ENCODE assay signal across 10 cellular contexts in genomic region chr2:180240774-180241173, GRCh38.
DNase-seq lines count a peak whose midpoint lies in the region; ATAC-seq and TF ChIP-seq lines count a peak whose summit lies in the region.
"Had no signal": no experiment of that assay in that cellular context is flagged by ENCODE, and none has a peak within 500 bp of the region (broad histone marks: within the 10 kb centered on the region; RNA-seq: fewer than 3 reads in every experiment).

No MANE protein-coding gene starts in this region.

- no peaks in the 10 kb centered on the region for H3K4me1 ChIP-seq in cardiac muscle cell (ENCODE audit: low read depth)
- H3K4me1 ChIP-seq in endodermal cell (ENCODE audit: control insufficient read depth, insufficient read depth, low read length), result no peaks in the 10 kb centered on the region
- H3K4me1 ChIP-seq: ascending aorta, psoas muscle had no signal

- H3K4me3 Mint-ChIP-seq in endodermal cell, result no peak overlapping the region

- H3K27ac ChIP-seq in cardiac muscle cell (no peak overlapping the region), endodermal cell (ENCODE audit: low read depth, low read length) (no peak overlapping the region)
- H3K27ac ChIP-seq: ascending aorta, psoas muscle had no signal

- ATAC-seq in Right ventricle myocardium superior (ENCODE audit: poor library complexity), result no peak
- ATAC-seq in HG02588 (IDR thresholded peaks at IDR 0.05; ENCODE audit: unreplicated experiment), result no peak
- ATAC-seq in GM18502 (IDR thresholded peaks at IDR 0.05; ENCODE audit: poor library complexity, unreplicated experiment), result no peak
- ATAC-seq: psoas muscle had no signal

- H3K27me3 ChIP-seq in cardiac muscle cell (no peaks in the 10 kb centered on the region), endodermal cell (ENCODE audit: control insufficient read depth, insufficient read depth, low read length, poor library complexity, severe bottlenecking) (no peaks in the 10 kb centered on the region)
- H3K27me3 ChIP-seq: ascending aorta had no signal

- H3K36me3 ChIP-seq in cardiac muscle cell, result no peaks in the 10 kb centered on the region
- H3K36me3 ChIP-seq in endodermal cell (ENCODE audit: control insufficient read depth, insufficient read depth, low read length), result no peaks in the 10 kb centered on the region
- H3K36me3 ChIP-seq: ascending aorta had no signal

- no peaks in the 10 kb centered on the region for H3K9me3 Mint-ChIP-seq in endodermal cell

- DNase-seq in cardiac muscle cell (ENCODE audit: low read depth in 1 of 2, low spot score in 1 of 2) (peak in 1 of 2 donors; percentile 52), Right ventricle myocardium superior (no peak), NAMALWA (ENCODE audit: low spot score) (peak; percentile 21), endodermal cell (no peak), hippocampal formation (lab: John Stamatoyannopoulos, UW) (no peak), NCI-H2029 (lab: John Stamatoyannopoulos, UW) (no peak)
- DNase-seq: psoas muscle had no signal

- TF ChIP-seq CTCF in cardiac muscle cell (IDR thresholded peaks at IDR 0.05; ENCODE audit: low read depth, low read length) (peak; percentile 37), endodermal cell (conservative IDR thresholded peaks at IDR 0.05) (peak; percentile 65)

- intact Hi-C loops in Right ventricle myocardium superior (cut with DNase I), result no loop called here

- no peaks in the 10 kb centered on the region for H3K27me3 Mint-ChIP-seq in endodermal cell (ENCODE audit: insufficient read depth)

- no peak overlapping the region for H3K9ac ChIP-seq in endodermal cell (ENCODE audit: extremely low read depth, low read length, poor library complexity, severe bottlenecking)

- H3K4me3 ChIP-seq in cardiac muscle cell (no peak overlapping the region), endodermal cell (ENCODE audit: low read length) (no peak overlapping the region)
- H3K4me3 ChIP-seq: ascending aorta, psoas muscle had no signal

- H3K4me1 Mint-ChIP-seq in endodermal cell, result no peaks in the 10 kb centered on the region

- H3K9me3 ChIP-seq in cardiac muscle cell (ENCODE audit: low read depth) (no peaks in the 10 kb centered on the region), endodermal cell (ENCODE audit: control insufficient read depth, low read length) (no peaks in the 10 kb centered on the region)
- H3K9me3 ChIP-seq: ascending aorta, psoas muscle had no signal

- H3K27ac Mint-ChIP-seq in endodermal cell, result no peak overlapping the region

- no peaks in the 10 kb centered on the region for H3K36me3 Mint-ChIP-seq in endodermal cell (ENCODE audit: low read depth)
